ENCODE assay signal across 7 cellular contexts in the genomic region with DNA sequence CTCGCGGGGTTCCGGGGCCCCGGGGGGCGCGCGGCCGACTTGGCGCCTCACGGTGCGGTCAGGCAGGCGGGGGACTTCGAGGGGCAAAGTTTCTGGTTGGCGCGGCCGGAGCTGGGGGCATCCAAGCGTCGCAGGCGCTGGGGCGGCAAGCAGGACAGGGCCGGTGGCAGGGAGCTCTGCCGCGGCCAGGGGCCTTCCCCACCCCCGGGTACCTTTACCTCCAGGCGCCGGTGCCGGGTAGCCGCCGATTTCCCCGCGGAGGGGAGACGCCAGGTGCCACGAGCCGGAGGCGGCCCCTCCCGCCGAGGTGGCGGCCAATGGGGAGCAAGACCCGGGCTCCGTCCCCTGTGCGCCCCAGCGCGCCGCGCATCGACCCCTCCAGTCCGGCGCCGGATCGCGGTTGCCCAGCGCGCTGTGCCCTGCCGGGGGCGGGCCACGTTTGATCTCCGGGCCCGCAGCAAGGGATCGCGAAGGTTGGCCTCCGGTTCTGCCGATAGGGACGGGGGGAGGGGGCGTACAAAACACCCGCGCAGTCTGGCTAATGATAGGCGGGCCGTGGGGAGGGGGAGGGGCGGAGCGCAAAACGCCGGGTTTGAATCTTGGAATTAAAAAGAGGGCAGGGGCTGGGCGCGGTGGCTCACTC. TPM values are rescaled to one million over a fixed set of nuclear protein-coding genes. Genes with fewer than 3 reads are reported as not detected.
DNase-seq lines count a peak whose midpoint lies in the region; ATAC-seq, FAIRE-seq and TF ChIP-seq lines count a peak whose summit lies in the region.

A gene with protein sequence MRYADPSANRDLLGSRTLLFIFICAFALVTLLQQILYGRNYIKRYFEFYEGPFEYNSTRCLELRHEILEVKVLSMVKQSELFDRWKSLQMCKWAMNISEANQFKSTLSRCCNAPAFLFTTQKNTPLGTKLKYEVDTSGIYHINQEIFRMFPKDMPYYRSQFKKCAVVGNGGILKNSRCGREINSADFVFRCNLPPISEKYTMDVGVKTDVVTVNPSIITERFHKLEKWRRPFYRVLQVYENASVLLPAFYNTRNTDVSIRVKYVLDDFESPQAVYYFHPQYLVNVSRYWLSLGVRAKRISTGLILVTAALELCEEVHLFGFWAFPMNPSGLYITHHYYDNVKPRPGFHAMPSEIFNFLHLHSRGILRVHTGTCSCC (minus strand): TSS at position 495 of the 643 bp plus-strand sequence. CDS start 545 bp downstream, outside the sequence.

- intact Hi-C loops in dendritic cell treated with granulocyte-macrophage colony-stimulating factor and Interleukin-4, amounts not matched to agents 40 ng/mL and 50 ng/mL, for 4 days (cut with micrococcal nuclease), result no loop called here

- H3K23ac ChIP-seq in neuronal stem cell (ENCODE audit: low read depth, low read length, poor library complexity), result peak within 1 kb of the TSS; percentile 48

- H4K91ac ChIP-seq in neuronal stem cell (ENCODE audit: low read depth, low read length, poor library complexity), result no peak within 1 kb of the TSS

- H3K36me3 Mint-ChIP-seq in dendritic cell treated with granulocyte-macrophage colony-stimulating factor and Interleukin-4, amounts not matched to agents 40 ng/mL and 50 ng/mL, for 4 days (ENCODE audit: low read depth), result no peaks in the 10 kb centered on the region

- peaks cover 7 to 90% (median 47%) of the 10 kb centered on the region in 3 experiments for H3K27me3 ChIP-seq in neuronal stem cell (ENCODE audit: control insufficient read depth in 3 of 3, insufficient read depth in 3 of 3, low read depth in 1 of 3, low read length in 3 of 3)

- TF ChIP-seq POLR2A in H54 (IDR thresholded peaks at IDR 0.05; ENCODE audit: low read depth, low read length), result no peak

- no peak for TF ChIP-seq CTCF in GM20000 (IDR thresholded peaks at IDR 0.05; ENCODE audit: extremely low read depth, missing control alignments)

- H3K27me3 Mint-ChIP-seq in dendritic cell treated with granulocyte-macrophage colony-stimulating factor and Interleukin-4, amounts not matched to agents 40 ng/mL and 50 ng/mL, for 4 days, result peaks cover 64% of the 10 kb centered on the region

- FAIRE-seq in H54 (lab: Jason Lieb, UNC), result no peak

- WGBS in neuronal stem cell (ENCODE audit: extremely low coverage in 2 of 2, insufficient read length in 2 of 2, insufficient replicate concordance in 1 of 2), 2 donors, result no CpG with 5 or more reads among the region's 74 CpGs

- H3K18ac ChIP-seq in neuronal stem cell (ENCODE audit: low read length), result peak within 1 kb of the TSS; percentile 48

- peak within 1 kb of the TSS; percentile 28 to 82 for H3K4me3 ChIP-seq in neuronal stem cell (ENCODE audit: low read length in 2 of 2)

- peak; percentile 76 for DNase-seq in GM20000 (ENCODE audit: low spot score)
- DNase-seq in NCI-H2171 treated with DMSO at 0.1 percent for 48 hours (lab: John Stamatoyannopoulos, UW), result peak; percentile 49
- DNase-seq in neuronal stem cell (ENCODE audit: low spot score), result peak; percentile 40
- DNase-seq in H54 (ENCODE audit: insufficient read length, low spot score), result no peak
- DNase-seq in EL, result no peak

- H3K4me1 Mint-ChIP-seq in dendritic cell treated with granulocyte-macrophage colony-stimulating factor and Interleukin-4, amounts not matched to agents 40 ng/mL and 50 ng/mL, for 4 days (ENCODE audit: low read depth), result peaks cover 36% of the 10 kb centered on the region

- H3K9ac ChIP-seq in neuronal stem cell (ENCODE audit: low read depth, low read length, poor library complexity), result peak within 1 kb of the TSS; percentile 24

- no peak for ATAC-seq in HG03521 (IDR thresholded peaks at IDR 0.05; ENCODE audit: unreplicated experiment)

- H3K4me1 ChIP-seq in neuronal stem cell (ENCODE audit: control insufficient read depth in 2 of 2, insufficient read depth in 1 of 2, low read depth in 1 of 2, low read length in 2 of 2), result peaks cover 6 to 7% of the 10 kb centered on the region in 2 donors

- no peaks in the 10 kb centered on the region for H3K79me1 ChIP-seq in neuronal stem cell (ENCODE audit: low read depth, low read length)

- H3K9me3 Mint-ChIP-seq in dendritic cell treated with granulocyte-macrophage colony-stimulating factor and Interleukin-4, amounts not matched to agents 40 ng/mL and 50 ng/mL, for 4 days, result no peaks in the 10 kb centered on the region

- H3K4me2 ChIP-seq in neuronal stem cell (ENCODE audit: insufficient read depth, low read length, poor library complexity, severe bottlenecking), result peak within 1 kb of the TSS; percentile 74

- no peak within 1 kb of the TSS for H4K8ac ChIP-seq in neuronal stem cell (ENCODE audit: low read depth, low read length)

- no peak within 1 kb of the TSS for H2BK12ac ChIP-seq in neuronal stem cell (ENCODE audit: low read length)

- no peak within 1 kb of the TSS for H2BK5ac ChIP-seq in neuronal stem cell (ENCODE audit: low read length)

- H3K27ac Mint-ChIP-seq in dendritic cell treated with granulocyte-macrophage colony-stimulating factor and Interleukin-4, amounts not matched to agents 40 ng/mL and 50 ng/mL, for 4 days, result no peak within 1 kb of the TSS

- H3K36me3 ChIP-seq in neuronal stem cell (replicated peaks in 1 of 2; ENCODE audit: control insufficient read depth in 2 of 2, insufficient read depth in 2 of 2, low read length in 2 of 2), result no peaks in the 10 kb centered on the region

- H3K9me3 ChIP-seq in neuronal stem cell (replicated peaks in 1 of 2; ENCODE audit: control insufficient read depth in 2 of 2, insufficient read depth in 1 of 2, low read depth in 1 of 2, low read length in 2 of 2), result no peaks in the 10 kb centered on the region

- no peak within 1 kb of the TSS for H2BK15ac ChIP-seq in neuronal stem cell (ENCODE audit: low read length)

- no peak within 1 kb of the TSS for H3K14ac ChIP-seq in neuronal stem cell (ENCODE audit: low read length)

- peak within 1 kb of the TSS; percentile 86 for H2AFZ ChIP-seq in neuronal stem cell (ENCODE audit: low read length)

- H2AK5ac ChIP-seq in neuronal stem cell (ENCODE audit: low read depth, low read length), result no peak within 1 kb of the TSS

- H2BK120ac ChIP-seq in neuronal stem cell (ENCODE audit: low read depth, low read length), result no peak within 1 kb of the TSS

- no peak within 1 kb of the TSS for H3K27ac ChIP-seq in neuronal stem cell (replicated peaks; ENCODE audit: low read length)

- H3K4ac ChIP-seq in neuronal stem cell (ENCODE audit: low read length), result no peak within 1 kb of the TSS

- peak within 1 kb of the TSS; percentile 68 for H3K4me3 Mint-ChIP-seq in dendritic cell treated with granulocyte-macrophage colony-stimulating factor and Interleukin-4, amounts not matched to agents 40 ng/mL and 50 ng/mL, for 4 days

RNA-seq across cellular contexts. Expression of the gene that starts here (rescaled TPM):
- 0.13 TPM for polyA plus RNA-seq in neuronal stem cell (2013, experiment 1 of 2)
- 0.08 TPM for polyA plus RNA-seq in neuronal stem cell (2013, experiment 2 of 2)

Comparison
In these comparisons a context has a peak if more than half of its experiments do, and no peak if none do; other contexts are left out.
1. DNase-seq: peak in GM20000 (single experiment), NCI-H2171 treated with DMSO at 0.1 percent for 48 hours (single experiment) and neuronal stem cell (single experiment); none in H54 (single experiment) and EL (single experiment).